Comparison of ENCODE assay signal across 8 cellular contexts in genomic region chr6:130365166-130366010, GRCh38. TPM values are rescaled to one million over a fixed set of nuclear protein-coding genes. Genes with fewer than 3 reads are reported as not detected.
DNase-seq lines count a peak whose midpoint lies in the region; ATAC-seq and TF ChIP-seq lines count a peak whose summit lies in the region.

No MANE protein-coding gene starts in this region.

- H3K9me3 Mint-ChIP-seq in activated naive CD8-positive, alpha-beta T cell treated with anti-CD3 and anti-CD28 coated beads for 36 hours: peaks cover under 1% of the 10 kb centered on the region

- H3K9me3 ChIP-seq in SJCRH30 (replicated peaks) (no peaks in the 10 kb centered on the region), right atrium auricular region (no peaks in the 10 kb centered on the region)

- no peak overlapping the region for H3K27ac Mint-ChIP-seq in activated naive CD8-positive, alpha-beta T cell treated with anti-CD3 and anti-CD28 coated beads for 36 hours

- peaks cover 46% of the 10 kb centered on the region for H3K27me3 Mint-ChIP-seq in activated naive CD8-positive, alpha-beta T cell treated with anti-CD3 and anti-CD28 coated beads for 36 hours

- H3K4me3 ChIP-seq in SJCRH30 (peak overlapping the region; percentile 64), right atrium auricular region (peak overlapping the region; percentile 30 to 53), rectal smooth muscle tissue (ENCODE audit: low read length) (peak overlapping the region; percentile 70)

- ATAC-seq in HG02884 (IDR thresholded peaks at IDR 0.05; ENCODE audit: unreplicated experiment): peak; percentile 53

- H3K4me3 Mint-ChIP-seq in activated naive CD8-positive, alpha-beta T cell treated with anti-CD3 and anti-CD28 coated beads for 36 hours: peak overlapping the region; percentile 69

- H3K36me3 ChIP-seq in SJCRH30 (no peaks in the 10 kb centered on the region), right atrium auricular region (no peaks in the 10 kb centered on the region), rectal smooth muscle tissue (ENCODE audit: control insufficient read depth, insufficient read depth, low read length) (no peaks in the 10 kb centered on the region)

- H3K27me3 ChIP-seq in SJCRH30: no peaks in the 10 kb centered on the region
- H3K27me3 ChIP-seq in right atrium auricular region: peaks cover 4 to 7% of the 10 kb centered on the region in 2 donors
- H3K27me3 ChIP-seq in rectal smooth muscle tissue (ENCODE audit: control insufficient read depth, insufficient read depth, low read length): peaks cover 7% of the 10 kb centered on the region

- peak; percentile 89 for TF ChIP-seq CTCF in GM12874 (IDR thresholded peaks at IDR 0.05; ENCODE audit: insufficient read depth, low read depth, low read length)
- TF ChIP-seq CTCF in right atrium auricular region (IDR thresholded peaks at IDR 0.05): peak; percentile 17 to 68

- H3K36me3 Mint-ChIP-seq in activated naive CD8-positive, alpha-beta T cell treated with anti-CD3 and anti-CD28 coated beads for 36 hours: no peaks in the 10 kb centered on the region

- no peaks in the 10 kb centered on the region for H3K4me1 ChIP-seq in SJCRH30
- H3K4me1 ChIP-seq in right atrium auricular region: peaks cover 0 to 17% of the 10 kb centered on the region in 2 donors
- peaks cover 3% of the 10 kb centered on the region for H3K4me1 ChIP-seq in rectal smooth muscle tissue (ENCODE audit: control insufficient read depth, insufficient read depth, low read length)

- H3K27ac ChIP-seq in SJCRH30 (no peak overlapping the region), right atrium auricular region (peak overlapping the region; percentile 10 to 27), rectal smooth muscle tissue (ENCODE audit: low read depth, low read length) (no peak overlapping the region)

- H3K4me1 Mint-ChIP-seq in activated naive CD8-positive, alpha-beta T cell treated with anti-CD3 and anti-CD28 coated beads for 36 hours: peaks cover 13% of the 10 kb centered on the region

- peak; percentile 69 to 74 for DNase-seq in SJCRH30
- peak; percentile 50 for DNase-seq in activated naive CD8-positive, alpha-beta T cell treated with anti-CD3 and anti-CD28 coated beads for 36 hours
- no peak for DNase-seq in right atrium auricular region (ENCODE audit: low spot score)
- DNase-seq in NCI-H2081 treated with DMSO at 0.1 percent for 48 hours (lab: John Stamatoyannopoulos, UW): no peak
- no peak for DNase-seq in NCI-H774 (lab: John Stamatoyannopoulos, UW)

- H3K9ac ChIP-seq in rectal smooth muscle tissue (ENCODE audit: low read length): no peak overlapping the region

RNA-seq across cellular contexts. Expression of gene TMEM200A, which starts 0.4 kb away (rescaled TPM):
- total RNA-seq in SJCRH30 (2014; rRNA removed; shearing (Covaris generic)): 1.9 TPM in 2 replicates
- not detected for total RNA-seq in activated naive CD8-positive, alpha-beta T cell treated with anti-CD3 and anti-CD28 coated beads for 36 hours
- under 1 TPM in 1 of 2 donors, not detected in 1; 0.63 TPM for total RNA-seq in right atrium auricular region

Comparison
In these comparisons a context has a peak if more than half of its experiments do, and no peak if none do; other contexts are left out.
1. DNase-seq: peak in SJCRH30 (2 of 2) and activated naive CD8-positive, alpha-beta T cell treated with anti-CD3 and anti-CD28 coated beads for 36 hours (single experiment); none in right atrium auricular region (single experiment), NCI-H2081 treated with DMSO at 0.1 percent for 48 hours (single experiment) and NCI-H774 (single experiment).
2. H3K27ac ChIP-seq: peak in right atrium auricular region (2 of 2); none in SJCRH30 (single experiment) and rectal smooth muscle tissue (single experiment).
3. Peak in every context shown above with its lines, with median percentiles within 50 percentile points of each other: H3K4me3 ChIP-seq.